22 cellular contexts compared by ENCODE assay signal in the genomic region with DNA sequence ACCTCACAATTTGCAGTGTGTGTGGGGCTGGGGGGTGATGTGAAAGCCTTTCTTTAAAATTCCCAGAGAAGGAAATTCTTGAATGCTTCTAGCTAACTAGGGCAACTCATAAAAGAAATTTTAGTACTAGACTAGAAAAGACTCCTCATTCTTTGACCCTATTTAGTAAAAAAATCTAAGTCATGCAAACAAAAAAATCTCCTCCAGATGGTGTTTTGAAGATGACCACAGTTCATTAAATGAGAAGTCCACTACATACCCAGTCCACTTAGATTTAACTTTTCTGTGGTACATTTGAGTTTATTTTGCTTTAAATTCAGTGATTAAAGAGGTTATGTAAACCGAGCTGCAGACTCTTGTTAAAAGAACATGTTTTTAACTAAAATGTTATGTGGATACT.
A peak's percentile ranks its signal among the peaks of the same experiment; 100 is the strongest.
DNase-seq lines count a peak whose midpoint lies in the region; ATAC-seq, FAIRE-seq and TF ChIP-seq lines count a peak whose summit lies in the region.
"Had no signal": no experiment of that assay in that cellular context is flagged by ENCODE, and none has a peak within 500 bp of the region (broad histone marks: within the 10 kb centered on the region; RNA-seq: fewer than 3 reads in every experiment).

No MANE protein-coding gene starts in this region.

- CTCF ChIA-PET in A549 (lab: Yijun Ruan, JAX): no interaction called here

- TF ChIP-seq RAD21 in A549 (conservative IDR thresholded peaks at IDR 0.05 in 1 of 2, IDR thresholded peaks at IDR 0.05 in 1 of 2): no peak

- no peaks in the 10 kb centered on the region for H3K9me3 ChIP-seq in A549
- H3K9me3 ChIP-seq in left ventricle myocardium inferior (replicated peaks): no peaks in the 10 kb centered on the region
- H3K9me3 ChIP-seq: Caco-2, SJCRH30 had no signal

- TF ChIP-seq POLR2A in A549 (IDR thresholded peaks at IDR 0.05; ENCODE audit: low read length): no peak

- H3K27me3 ChIP-seq in left ventricle myocardium inferior (ENCODE audit: low read depth): no peaks in the 10 kb centered on the region
- H3K27me3 ChIP-seq: SJCRH30 had no signal

- DNase-seq in A549 (ENCODE audit: low read depth in 1 of 2, low spot score in 1 of 2): no peak
- peak; percentile 49 for DNase-seq in GM04504 (ENCODE audit: low read depth)
- DNase-seq in sciatic nerve (ENCODE audit: low spot score): no peak
- DNase-seq in activated effector memory CD4-positive, alpha-beta T cell treated with Interleukin-2 at 50 U/mL for 16 hours: no peak
- no peak for DNase-seq in NCI-H1930 (lab: John Stamatoyannopoulos, UW)
- no peak for DNase-seq in left ventricle myocardium inferior
- DNase-seq: Caco-2; DMS153; MV-4-11; NCI-H1417; NCI-H187 treated with DMSO at 0.1 percent for 48 hours; NCI-H2171; NCI-H446; NCI-H69; NK-92 treated with Interleukin-12 subunit alpha and Interleukin-12 subunit beta, amount 100 ng/mL, for 24 hours; OCI-M1; SJCRH30 had no signal

- no peak for ATAC-seq in A549
- peak; percentile 50 for ATAC-seq in sciatic nerve
- ATAC-seq in HG02588 (IDR thresholded peaks at IDR 0.05; ENCODE audit: unreplicated experiment): no peak
- ATAC-seq: HCT116, K562 had no signal

- intact Hi-C loops in sciatic nerve (cut with DNase I) (no loop called here), left ventricle myocardium inferior (cut with micrococcal nuclease) (no loop called here)

- no peaks in the 10 kb centered on the region for H3K36me3 ChIP-seq in left ventricle myocardium inferior
- H3K36me3 ChIP-seq: SJCRH30 had no signal

- H3K4me1 ChIP-seq in A549 (no peaks in the 10 kb centered on the region), left ventricle myocardium inferior (peaks cover 17% of the 10 kb centered on the region)
- H3K4me1 ChIP-seq: Caco-2, SJCRH30 had no signal

- H3K4me3 ChIP-seq in A549 (no peak overlapping the region), left ventricle myocardium inferior (no peak overlapping the region)
- H3K4me3 ChIP-seq: K562, SJCRH30 had no signal

- H3K4me2 ChIP-seq in A549: no peak overlapping the region

- FAIRE-seq in A549 (lab: Jason Lieb, UNC): peak; percentile 54
- FAIRE-seq in endometrium (lab: Jason Lieb, UNC): peak; percentile 100
- FAIRE-seq: K562 had no signal

- POLR2A ChIA-PET in A549 (lab: Yijun Ruan, JAX): no interaction called here

- no peak overlapping the region for H3K27ac ChIP-seq in A549
- H3K27ac ChIP-seq in left ventricle myocardium inferior (replicated peaks): no peak overlapping the region
- H3K27ac ChIP-seq: 22Rv1, SJCRH30 had no signal

- TF ChIP-seq CTCF in A549 (IDR thresholded peaks at IDR 0.05): no peak
- no peak for TF ChIP-seq CTCF in left ventricle myocardium inferior (IDR thresholded peaks at IDR 0.05; ENCODE audit: borderline replicate concordance)

- no peak for TF ChIP-seq EP300 in A549 (IDR thresholded peaks at IDR 0.05)

- 0% methylated on average over 1 of the region's 1 CpG for WGBS in A549 (ENCODE audit: missing lambda C conversion rate)

TF ChIP-seq in A549, 52 proteins besides CTCF, POLR2A, EP300 and RAD21:
- TF ChIP-seq, protein P1, sequence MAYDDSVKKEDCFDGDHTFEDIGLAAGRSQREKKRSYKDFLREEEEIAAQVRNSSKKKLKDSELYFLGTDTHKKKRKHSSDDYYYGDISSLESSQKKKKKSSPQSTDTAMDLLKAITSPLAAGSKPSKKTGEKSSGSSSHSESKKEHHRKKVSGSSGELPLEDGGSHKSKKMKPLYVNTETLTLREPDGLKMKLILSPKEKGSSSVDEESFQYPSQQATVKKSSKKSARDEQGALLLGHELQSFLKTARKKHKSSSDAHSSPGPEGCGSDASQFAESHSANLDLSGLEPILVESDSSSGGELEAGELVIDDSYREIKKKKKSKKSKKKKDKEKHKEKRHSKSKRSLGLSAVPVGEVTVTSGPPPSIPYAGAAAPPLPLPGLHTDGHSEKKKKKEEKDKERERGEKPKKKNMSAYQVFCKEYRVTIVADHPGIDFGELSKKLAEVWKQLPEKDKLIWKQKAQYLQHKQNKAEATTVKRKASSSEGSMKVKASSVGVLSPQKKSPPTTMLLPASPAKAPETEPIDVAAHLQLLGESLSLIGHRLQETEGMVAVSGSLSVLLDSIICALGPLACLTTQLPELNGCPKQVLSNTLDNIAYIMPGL (CRISPR knock-in tag; IDR thresholded peaks at IDR 0.05; ENCODE audit: borderline replicate concordance): no peak
- TF ChIP-seq RFX5 (IDR thresholded peaks at IDR 0.05): no peak
- no peak for TF ChIP-seq KDM1A (IDR thresholded peaks at IDR 0.05; ENCODE audit: low read depth)
- TF ChIP-seq SREBF2 (IDR thresholded peaks at IDR 0.05): no peak
- TF ChIP-seq, protein P2, sequence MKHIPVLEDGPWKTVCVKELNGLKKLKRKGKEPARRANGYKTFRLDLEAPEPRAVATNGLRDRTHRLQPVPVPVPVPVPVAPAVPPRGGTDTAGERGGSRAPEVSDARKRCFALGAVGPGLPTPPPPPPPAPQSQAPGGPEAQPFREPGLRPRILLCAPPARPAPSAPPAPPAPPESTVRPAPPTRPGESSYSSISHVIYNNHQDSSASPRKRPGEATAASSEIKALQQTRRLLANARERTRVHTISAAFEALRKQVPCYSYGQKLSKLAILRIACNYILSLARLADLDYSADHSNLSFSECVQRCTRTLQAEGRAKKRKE (CRISPR knock-in tag; IDR thresholded peaks at IDR 0.05; ENCODE audit: low read depth): no peak
- no peak for TF ChIP-seq HDAC2 (IDR thresholded peaks at IDR 0.05)
- no peak for TF ChIP-seq HEYL (CRISPR knock-in tag; IDR thresholded peaks at IDR 0.05)
- no peak for TF ChIP-seq MYC (IDR thresholded peaks at IDR 0.05; ENCODE audit: borderline replicate concordance, low read length)
- no peak for TF ChIP-seq EHMT2 (IDR thresholded peaks at IDR 0.05; ENCODE audit: low read depth)
- TF ChIP-seq, protein P3, sequence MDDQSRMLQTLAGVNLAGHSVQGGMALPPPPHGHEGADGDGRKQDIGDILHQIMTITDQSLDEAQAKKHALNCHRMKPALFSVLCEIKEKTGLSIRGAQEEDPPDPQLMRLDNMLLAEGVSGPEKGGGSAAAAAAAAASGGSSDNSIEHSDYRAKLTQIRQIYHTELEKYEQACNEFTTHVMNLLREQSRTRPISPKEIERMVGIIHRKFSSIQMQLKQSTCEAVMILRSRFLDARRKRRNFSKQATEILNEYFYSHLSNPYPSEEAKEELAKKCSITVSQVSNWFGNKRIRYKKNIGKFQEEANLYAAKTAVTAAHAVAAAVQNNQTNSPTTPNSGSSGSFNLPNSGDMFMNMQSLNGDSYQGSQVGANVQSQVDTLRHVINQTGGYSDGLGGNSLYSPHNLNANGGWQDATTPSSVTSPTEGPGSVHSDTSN (IDR thresholded peaks at IDR 0.05): no peak
- TF ChIP-seq NFE2L2 (conservative IDR thresholded peaks at IDR 0.05; ENCODE audit: low read length): no peak
- TF ChIP-seq ESRRA (IDR thresholded peaks at IDR 0.05; ENCODE audit: borderline replicate concordance, low read length): no peak
- no peak for TF ChIP-seq TP53 (CRISPR knock-in tag; IDR thresholded peaks at IDR 0.05)
- TF ChIP-seq JUNB (IDR thresholded peaks at IDR 0.05): no peak
- TF ChIP-seq, protein P4, sequence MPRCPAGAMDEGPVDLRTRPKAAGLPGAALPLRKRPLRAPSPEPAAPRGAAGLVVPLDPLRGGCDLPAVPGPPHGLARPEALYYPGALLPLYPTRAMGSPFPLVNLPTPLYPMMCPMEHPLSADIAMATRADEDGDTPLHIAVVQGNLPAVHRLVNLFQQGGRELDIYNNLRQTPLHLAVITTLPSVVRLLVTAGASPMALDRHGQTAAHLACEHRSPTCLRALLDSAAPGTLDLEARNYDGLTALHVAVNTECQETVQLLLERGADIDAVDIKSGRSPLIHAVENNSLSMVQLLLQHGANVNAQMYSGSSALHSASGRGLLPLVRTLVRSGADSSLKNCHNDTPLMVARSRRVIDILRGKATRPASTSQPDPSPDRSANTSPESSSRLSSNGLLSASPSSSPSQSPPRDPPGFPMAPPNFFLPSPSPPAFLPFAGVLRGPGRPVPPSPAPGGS (IDR thresholded peaks at IDR 0.05): no peak
- no peak for TF ChIP-seq KDM5A (IDR thresholded peaks at IDR 0.05)
- TF ChIP-seq TFCP2L1 (CRISPR knock-in tag; IDR thresholded peaks at IDR 0.05): no peak
TF ChIP-seq in A549: peak in this region for 0.
